Comparison of ENCODE assay signal across 9 cellular contexts in the genomic region with DNA sequence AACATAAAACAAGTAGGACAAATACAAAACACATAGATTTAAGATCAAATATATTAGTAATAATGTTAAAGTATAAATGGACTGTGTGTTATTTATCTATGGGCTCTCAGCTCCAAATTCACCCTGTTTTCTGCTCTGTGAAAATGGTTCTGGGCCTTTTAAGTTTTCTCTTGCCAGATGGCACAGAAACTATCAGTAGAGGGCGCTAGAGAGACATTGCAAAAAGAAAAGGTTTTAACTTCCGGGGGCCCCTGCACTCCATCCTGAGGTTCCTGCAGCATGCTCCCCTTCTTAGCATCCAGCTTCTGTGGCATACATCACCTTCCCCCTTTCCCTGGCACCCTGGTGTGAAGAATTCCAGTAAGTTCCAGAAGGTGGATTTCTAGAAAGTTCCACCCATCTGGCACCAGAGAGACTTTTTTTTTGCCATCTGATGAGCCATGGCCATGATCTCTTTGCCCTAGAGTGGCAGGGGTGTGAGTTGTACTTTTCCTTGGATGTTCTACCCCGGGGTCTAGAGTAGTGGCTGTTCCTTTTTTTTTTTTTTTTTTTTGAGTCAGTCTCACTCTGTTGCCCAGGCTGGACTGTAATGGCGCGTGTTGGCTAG. TPM values are rescaled to one million over a fixed set of nuclear protein-coding genes. Genes with fewer than 3 reads are reported as not detected.
DNase-seq lines count a peak whose midpoint lies in the region; ATAC-seq and TF ChIP-seq lines count a peak whose summit lies in the region.
"Had no signal": no experiment of that assay in that cellular context is flagged by ENCODE, and none has a peak within 500 bp of the region (broad histone marks: within the 10 kb centered on the region; RNA-seq: fewer than 3 reads in every experiment).

No MANE protein-coding gene starts in this region.

- peak; percentile 37 for TF ChIP-seq CTCF in MCF 10A (IDR thresholded peaks at IDR 0.05; ENCODE audit: unreplicated experiment)
- TF ChIP-seq CTCF in breast epithelium (IDR thresholded peaks at IDR 0.05), result no peak
- peak; percentile 47 for TF ChIP-seq CTCF in smooth muscle cell (IDR thresholded peaks at IDR 0.05; ENCODE audit: borderline replicate concordance, insufficient read depth, poor library complexity, severe bottlenecking)

- H3K36me3 Mint-ChIP-seq in MCF 10A (ENCODE audit: insufficient read depth, unreplicated experiment), result no peaks in the 10 kb centered on the region

- no peak overlapping the region for H3K9ac ChIP-seq in smooth muscle cell (ENCODE audit: low read depth)

- H3K27me3 Mint-ChIP-seq in MCF 10A (ENCODE audit: insufficient read depth, unreplicated experiment), result no peaks in the 10 kb centered on the region
- H3K27me3 Mint-ChIP-seq: stimulated activated naive CD8-positive, alpha-beta T cell treated with anti-CD3 and anti-CD28 coated beads, Interleukin-15, Interleukin-2, amounts not matched to agents 100 ng/mL and 50 ng/mL, for 24 hours had no signal

- H3K4me1 ChIP-seq in breast epithelium, result no peaks in the 10 kb centered on the region
- H3K4me1 ChIP-seq in smooth muscle cell (ENCODE audit: low read depth), result no peaks in the 10 kb centered on the region

- no peak overlapping the region for H3K4me2 ChIP-seq in smooth muscle cell

- H3K27ac ChIP-seq in breast epithelium (no peak overlapping the region), smooth muscle cell (ENCODE audit: low read depth) (no peak overlapping the region)

- H3K4me3 Mint-ChIP-seq in MCF 10A (ENCODE audit: unreplicated experiment), result no peak overlapping the region
- H3K4me3 Mint-ChIP-seq: stimulated activated naive CD8-positive, alpha-beta T cell treated with anti-CD3 and anti-CD28 coated beads, Interleukin-15, Interleukin-2, amounts not matched to agents 100 ng/mL and 50 ng/mL, for 24 hours had no signal

- no peaks in the 10 kb centered on the region for H3K4me1 Mint-ChIP-seq in MCF 10A (ENCODE audit: insufficient read depth, unreplicated experiment)

- H4K20me1 ChIP-seq in smooth muscle cell (ENCODE audit: low read depth), result no peaks in the 10 kb centered on the region

- POLR2A ChIA-PET in MCF 10A (lab: Yijun Ruan, JAX), result no interaction called here

- intact Hi-C loops in MCF 10A (cut with micrococcal nuclease) (no loop called here), breast epithelium (cut with DNase I; ENCODE audit: low total_unique reads) (no loop called here)

- TF ChIP-seq POLR2A in breast epithelium (IDR thresholded peaks at IDR 0.05), result no peak

- H3K27me3 ChIP-seq in breast epithelium, result no peaks in the 10 kb centered on the region
- no peaks in the 10 kb centered on the region for H3K27me3 ChIP-seq in smooth muscle cell (ENCODE audit: low read depth)

- CTCF ChIA-PET in MCF 10A (lab: Yijun Ruan, JAX), result interaction anchor here (0.6 to 1.0 kb wide), 8 partner anchors 24 to 594 kb away, joined by 3 to 4 read pairs (median 3); no protein-coding TSS in a partner anchor

- no peak for ATAC-seq in GM21737 (IDR thresholded peaks at IDR 0.05; ENCODE audit: unreplicated experiment)

- DNase-seq in MCF 10A (ENCODE audit: unreplicated experiment) (peak; percentile 28), breast epithelium (ENCODE audit: low spot score in 2 of 2) (no peak), NCI-H146 treated with DMSO at 0.1 percent for 48 hours (lab: John Stamatoyannopoulos, UW; ENCODE audit: unreplicated experiment) (peak; percentile 19), dermis blood vessel endothelial cell (peak; percentile 47), smooth muscle cell (lab: John Stamatoyannopoulos, UW; ENCODE audit: unreplicated experiment) (no peak), putamen (ENCODE audit: low spot score) (no peak), GF-D8 (lab: John Stamatoyannopoulos, UW) (no peak)

- H3K9me3 ChIP-seq in breast epithelium (no peaks in the 10 kb centered on the region), smooth muscle cell (replicated peaks; ENCODE audit: low read depth) (no peaks in the 10 kb centered on the region)

- H2AFZ ChIP-seq in smooth muscle cell (ENCODE audit: low read depth), result no peak overlapping the region

- H3F3A ChIP-seq in smooth muscle cell (ENCODE audit: low read depth), result peaks cover 6% of the 10 kb centered on the region

- H3K4me3 ChIP-seq in breast epithelium (no peak overlapping the region), smooth muscle cell (no peak overlapping the region)

- WGBS in smooth muscle cell (ENCODE audit: low lambda C conversion rate), result 85% methylated on average over 5 of the region's 5 CpGs

- no peaks in the 10 kb centered on the region for H3K9me3 Mint-ChIP-seq in MCF 10A (ENCODE audit: unreplicated experiment)
- H3K9me3 Mint-ChIP-seq: stimulated activated naive CD8-positive, alpha-beta T cell treated with anti-CD3 and anti-CD28 coated beads, Interleukin-15, Interleukin-2, amounts not matched to agents 100 ng/mL and 50 ng/mL, for 24 hours had no signal

- no peak overlapping the region for H3K27ac Mint-ChIP-seq in MCF 10A (ENCODE audit: low read depth, unreplicated experiment)
- H3K27ac Mint-ChIP-seq: stimulated activated naive CD8-positive, alpha-beta T cell treated with anti-CD3 and anti-CD28 coated beads, Interleukin-15, Interleukin-2, amounts not matched to agents 100 ng/mL and 50 ng/mL, for 24 hours had no signal

- no peaks in the 10 kb centered on the region for H3K79me2 ChIP-seq in smooth muscle cell (ENCODE audit: low read depth)

- no peaks in the 10 kb centered on the region for H3K36me3 ChIP-seq in breast epithelium
- H3K36me3 ChIP-seq in smooth muscle cell (ENCODE audit: low read depth), result no peaks in the 10 kb centered on the region

- BruUV-seq in MCF 10A (replicated peaks; lab: Mats Ljungman, UMichigan), result no TSS peak

RNA-seq across cellular contexts. Expression of a gene that starts 29.3 kb away (rescaled TPM):
- total RNA-seq in MCF 10A (2022) (62.2 and 76.7 TPM in 2 replicates), breast epithelium (10 to 100 TPM; 28.0 to 34.9 (median 31.8) TPM), dermis blood vessel endothelial cell (22.1 and 33.4 TPM in 2 replicates), smooth muscle cell (49.9 and 51.7 TPM in 2 replicates)
- polyA plus RNA-seq in smooth muscle cell, result 148 and 150 TPM in 2 replicates

RNA-seq across cellular contexts. Expression of a gene that starts 29.4 kb away (rescaled TPM):
- total RNA-seq in MCF 10A (2022), result 51.1 and 54.5 TPM in 2 replicates
- 10 to 100 TPM; 52.0 to 90.6 (median 62.3) TPM for total RNA-seq in breast epithelium
- total RNA-seq in dermis blood vessel endothelial cell, result 99.5 and 101 TPM in 2 replicates
- total RNA-seq in smooth muscle cell, result 59.6 and 64.6 TPM in 2 replicates
- 49.2 and 50.7 TPM in 2 replicates for polyA plus RNA-seq in smooth muscle cell

RNA-seq across cellular contexts. Expression of a gene that starts 58.6 kb away (rescaled TPM):
- total RNA-seq in MCF 10A (2022) (37.2 and 49.6 TPM in 2 replicates), breast epithelium (10 to 100 TPM; 32.1 to 43.2 (median 39.4) TPM), dermis blood vessel endothelial cell (19.1 and 26.1 TPM in 2 replicates), smooth muscle cell (25.0 and 29.7 TPM in 2 replicates)
- 21.1 and 24.0 TPM in 2 replicates for polyA plus RNA-seq in smooth muscle cell

Comparison
In these comparisons a context has a peak if more than half of its experiments do, and no peak if none do; other contexts are left out.
1. DNase-seq: peak in MCF 10A (single experiment), NCI-H146 treated with DMSO at 0.1 percent for 48 hours (single experiment) and dermis blood vessel endothelial cell (single experiment); none in breast epithelium (0 of 2), smooth muscle cell (single experiment), putamen (single experiment) and GF-D8 (single experiment).
2. CTCF ChIP-seq: peak in MCF 10A (single experiment) and smooth muscle cell (single experiment); none in breast epithelium (0 of 3).